Comparison of ENCODE assay signal across 2 cellular contexts in the genomic region with DNA sequence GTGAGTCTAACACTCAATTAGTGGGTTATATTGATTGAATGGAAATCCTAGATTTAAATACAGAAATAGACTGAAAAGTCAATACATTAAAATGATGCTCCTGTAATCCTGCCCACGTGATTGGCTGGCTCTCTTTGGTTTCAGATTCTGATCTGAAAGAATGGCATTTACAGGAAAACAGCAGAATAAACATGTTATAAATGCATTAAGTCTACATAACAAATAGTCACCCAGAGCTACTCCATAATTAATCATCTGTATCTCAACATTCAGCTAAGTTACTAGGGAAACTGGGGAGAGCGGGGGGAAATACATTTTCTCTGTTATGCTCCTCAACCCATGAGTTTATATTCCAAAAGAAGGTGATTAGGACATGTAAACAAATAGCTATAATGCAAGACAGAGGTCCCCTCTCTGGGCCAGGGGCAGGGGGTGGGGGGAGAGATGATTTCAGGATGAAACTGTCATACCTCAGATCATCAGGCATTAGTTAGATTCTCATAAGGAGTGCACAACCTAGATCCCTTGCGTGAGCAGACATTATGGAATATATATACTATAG.
TF ChIP-seq lines count a peak whose summit lies in the region.

No MANE protein-coding gene starts in this region.

TF ChIP-seq in GM23338, 12 proteins besides CTCF, POLR2A, EP300 and RAD21 (continued from another document):
- TF ChIP-seq, protein P1, sequence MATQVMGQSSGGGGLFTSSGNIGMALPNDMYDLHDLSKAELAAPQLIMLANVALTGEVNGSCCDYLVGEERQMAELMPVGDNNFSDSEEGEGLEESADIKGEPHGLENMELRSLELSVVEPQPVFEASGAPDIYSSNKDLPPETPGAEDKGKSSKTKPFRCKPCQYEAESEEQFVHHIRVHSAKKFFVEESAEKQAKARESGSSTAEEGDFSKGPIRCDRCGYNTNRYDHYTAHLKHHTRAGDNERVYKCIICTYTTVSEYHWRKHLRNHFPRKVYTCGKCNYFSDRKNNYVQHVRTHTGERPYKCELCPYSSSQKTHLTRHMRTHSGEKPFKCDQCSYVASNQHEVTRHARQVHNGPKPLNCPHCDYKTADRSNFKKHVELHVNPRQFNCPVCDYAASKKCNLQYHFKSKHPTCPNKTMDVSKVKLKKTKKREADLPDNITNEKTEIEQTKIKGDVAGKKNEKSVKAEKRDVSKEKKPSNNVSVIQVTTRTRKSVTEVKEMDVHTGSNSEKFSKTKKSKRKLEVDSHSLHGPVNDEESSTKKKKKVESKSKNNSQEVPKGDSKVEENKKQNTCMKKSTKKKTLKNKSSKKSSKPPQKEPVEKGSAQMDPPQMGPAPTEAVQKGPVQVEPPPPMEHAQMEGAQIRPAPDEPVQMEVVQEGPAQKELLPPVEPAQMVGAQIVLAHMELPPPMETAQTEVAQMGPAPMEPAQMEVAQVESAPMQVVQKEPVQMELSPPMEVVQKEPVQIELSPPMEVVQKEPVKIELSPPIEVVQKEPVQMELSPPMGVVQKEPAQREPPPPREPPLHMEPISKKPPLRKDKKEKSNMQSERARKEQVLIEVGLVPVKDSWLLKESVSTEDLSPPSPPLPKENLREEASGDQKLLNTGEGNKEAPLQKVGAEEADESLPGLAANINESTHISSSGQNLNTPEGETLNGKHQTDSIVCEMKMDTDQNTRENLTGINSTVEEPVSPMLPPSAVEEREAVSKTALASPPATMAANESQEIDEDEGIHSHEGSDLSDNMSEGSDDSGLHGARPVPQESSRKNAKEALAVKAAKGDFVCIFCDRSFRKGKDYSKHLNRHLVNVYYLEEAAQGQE (IDR thresholded peaks at IDR 0.05; ENCODE audit: unreplicated experiment), result no peak
- no peak for TF ChIP-seq ZNF114 (CRISPR knock-in tag; IDR thresholded peaks at IDR 0.05)
- TF ChIP-seq, protein P2, sequence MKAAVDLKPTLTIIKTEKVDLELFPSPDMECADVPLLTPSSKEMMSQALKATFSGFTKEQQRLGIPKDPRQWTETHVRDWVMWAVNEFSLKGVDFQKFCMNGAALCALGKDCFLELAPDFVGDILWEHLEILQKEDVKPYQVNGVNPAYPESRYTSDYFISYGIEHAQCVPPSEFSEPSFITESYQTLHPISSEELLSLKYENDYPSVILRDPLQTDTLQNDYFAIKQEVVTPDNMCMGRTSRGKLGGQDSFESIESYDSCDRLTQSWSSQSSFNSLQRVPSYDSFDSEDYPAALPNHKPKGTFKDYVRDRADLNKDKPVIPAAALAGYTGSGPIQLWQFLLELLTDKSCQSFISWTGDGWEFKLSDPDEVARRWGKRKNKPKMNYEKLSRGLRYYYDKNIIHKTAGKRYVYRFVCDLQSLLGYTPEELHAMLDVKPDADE (IDR thresholded peaks at IDR 0.05), result no peak
- TF ChIP-seq, protein P3, sequence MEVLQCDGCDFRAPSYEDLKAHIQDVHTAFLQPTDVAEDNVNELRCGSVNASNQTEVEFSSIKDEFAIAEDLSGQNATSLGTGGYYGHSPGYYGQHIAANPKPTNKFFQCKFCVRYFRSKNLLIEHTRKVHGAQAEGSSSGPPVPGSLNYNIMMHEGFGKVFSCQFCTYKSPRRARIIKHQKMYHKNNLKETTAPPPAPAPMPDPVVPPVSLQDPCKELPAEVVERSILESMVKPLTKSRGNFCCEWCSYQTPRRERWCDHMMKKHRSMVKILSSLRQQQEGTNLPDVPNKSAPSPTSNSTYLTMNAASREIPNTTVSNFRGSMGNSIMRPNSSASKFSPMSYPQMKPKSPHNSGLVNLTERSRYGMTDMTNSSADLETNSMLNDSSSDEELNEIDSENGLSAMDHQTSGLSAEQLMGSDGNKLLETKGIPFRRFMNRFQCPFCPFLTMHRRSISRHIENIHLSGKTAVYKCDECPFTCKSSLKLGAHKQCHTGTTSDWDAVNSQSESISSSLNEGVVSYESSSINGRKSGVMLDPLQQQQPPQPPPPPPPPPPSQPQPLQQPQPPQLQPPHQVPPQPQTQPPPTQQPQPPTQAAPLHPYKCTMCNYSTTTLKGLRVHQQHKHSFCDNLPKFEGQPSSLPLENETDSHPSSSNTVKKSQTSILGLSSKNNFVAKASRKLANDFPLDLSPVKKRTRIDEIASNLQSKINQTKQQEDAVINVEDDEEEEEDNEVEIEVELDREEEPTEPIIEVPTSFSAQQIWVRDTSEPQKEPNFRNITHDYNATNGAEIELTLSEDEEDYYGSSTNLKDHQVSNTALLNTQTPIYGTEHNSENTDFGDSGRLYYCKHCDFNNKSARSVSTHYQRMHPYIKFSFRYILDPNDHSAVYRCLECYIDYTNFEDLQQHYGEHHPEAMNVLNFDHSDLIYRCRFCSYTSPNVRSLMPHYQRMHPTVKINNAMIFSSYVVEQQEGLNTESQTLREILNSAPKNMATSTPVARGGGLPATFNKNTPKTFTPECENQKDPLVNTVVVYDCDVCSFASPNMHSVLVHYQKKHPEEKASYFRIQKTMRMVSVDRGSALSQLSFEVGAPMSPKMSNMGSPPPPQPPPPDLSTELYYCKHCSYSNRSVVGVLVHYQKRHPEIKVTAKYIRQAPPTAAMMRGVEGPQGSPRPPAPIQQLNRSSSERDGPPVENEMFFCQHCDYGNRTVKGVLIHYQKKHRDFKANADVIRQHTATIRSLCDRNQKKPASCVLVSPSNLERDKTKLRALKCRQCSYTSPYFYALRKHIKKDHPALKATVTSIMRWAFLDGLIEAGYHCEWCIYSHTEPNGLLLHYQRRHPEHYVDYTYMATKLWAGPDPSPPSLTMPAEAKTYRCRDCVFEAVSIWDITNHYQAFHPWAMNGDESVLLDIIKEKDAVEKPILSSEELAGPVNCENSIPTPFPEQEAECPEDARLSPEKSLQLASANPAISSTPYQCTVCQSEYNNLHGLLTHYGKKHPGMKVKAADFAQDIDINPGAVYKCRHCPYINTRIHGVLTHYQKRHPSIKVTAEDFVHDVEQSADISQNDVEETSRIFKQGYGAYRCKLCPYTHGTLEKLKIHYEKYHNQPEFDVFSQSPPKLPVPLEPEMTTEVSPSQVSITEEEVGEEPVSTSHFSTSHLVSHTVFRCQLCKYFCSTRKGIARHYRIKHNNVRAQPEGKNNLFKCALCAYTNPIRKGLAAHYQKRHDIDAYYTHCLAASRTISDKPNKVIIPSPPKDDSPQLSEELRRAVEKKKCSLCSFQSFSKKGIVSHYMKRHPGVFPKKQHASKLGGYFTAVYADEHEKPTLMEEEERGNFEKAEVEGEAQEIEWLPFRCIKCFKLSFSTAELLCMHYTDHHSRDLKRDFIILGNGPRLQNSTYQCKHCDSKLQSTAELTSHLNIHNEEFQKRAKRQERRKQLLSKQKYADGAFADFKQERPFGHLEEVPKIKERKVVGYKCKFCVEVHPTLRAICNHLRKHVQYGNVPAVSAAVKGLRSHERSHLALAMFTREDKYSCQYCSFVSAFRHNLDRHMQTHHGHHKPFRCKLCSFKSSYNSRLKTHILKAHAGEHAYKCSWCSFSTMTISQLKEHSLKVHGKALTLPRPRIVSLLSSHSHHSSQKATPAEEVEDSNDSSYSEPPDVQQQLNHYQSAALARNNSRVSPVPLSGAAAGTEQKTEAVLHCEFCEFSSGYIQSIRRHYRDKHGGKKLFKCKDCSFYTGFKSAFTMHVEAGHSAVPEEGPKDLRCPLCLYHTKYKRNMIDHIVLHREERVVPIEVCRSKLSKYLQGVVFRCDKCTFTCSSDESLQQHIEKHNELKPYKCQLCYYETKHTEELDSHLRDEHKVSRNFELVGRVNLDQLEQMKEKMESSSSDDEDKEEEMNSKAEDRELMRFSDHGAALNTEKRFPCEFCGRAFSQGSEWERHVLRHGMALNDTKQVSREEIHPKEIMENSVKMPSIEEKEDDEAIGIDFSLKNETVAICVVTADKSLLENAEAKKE (CRISPR knock-in tag; IDR thresholded peaks at IDR 0.05), result no peak
- no peak for TF ChIP-seq POLR2AphosphoS5 (IDR thresholded peaks at IDR 0.05; ENCODE audit: low read depth)
- TF ChIP-seq CREB1 (CRISPR knock-in tag; IDR thresholded peaks at IDR 0.05; ENCODE audit: low read depth), result no peak
- no peak for TF ChIP-seq EZH2phosphoT487 (IDR thresholded peaks at IDR 0.05; ENCODE audit: unreplicated experiment)
- no peak for TF ChIP-seq STAT1 (IDR thresholded peaks at IDR 0.05; ENCODE audit: unreplicated experiment)
- TF ChIP-seq EZH2 (IDR thresholded peaks at IDR 0.05; ENCODE audit: low read depth, unreplicated experiment), result no peak

TF ChIP-seq in SK-N-SH, 30 proteins besides CTCF, POLR2A, EP300 and RAD21 (continued from another document and continues in another):
- TF ChIP-seq SMC3 (IDR thresholded peaks at IDR 0.05; ENCODE audit: low read depth, low read length) (no peak), YY1 (IDR thresholded peaks at IDR 0.05; ENCODE audit: low read depth) (no peak), NRF1 (IDR thresholded peaks at IDR 0.05; ENCODE audit: low read depth, low read length) (no peak), MEF2A (IDR thresholded peaks at IDR 0.05; ENCODE audit: borderline replicate concordance, low read depth) (no peak), ELF1 (IDR thresholded peaks at IDR 0.05) (no peak), FOXM1 (IDR thresholded peaks at IDR 0.05; ENCODE audit: low read depth) (no peak), RCOR1 (IDR thresholded peaks at IDR 0.05; ENCODE audit: low read length) (peak; percentile 36; the same call in 1 of the 2 replicates), TCF12 (IDR thresholded peaks at IDR 0.05) (no peak), EZH2phosphoT487 (IDR thresholded peaks at IDR 0.05; ENCODE audit: borderline replicate concordance, low read depth) (no peak), TEAD4 (IDR thresholded peaks at IDR 0.05; ENCODE audit: borderline replicate concordance, insufficient read depth) (no peak), MXI1 (IDR thresholded peaks at IDR 0.05; ENCODE audit: low read depth, low read length) (peak; percentile 44; the same call in 1 of the 2 replicates), GABPA (IDR thresholded peaks at IDR 0.05; ENCODE audit: low read depth) (no peak), RFX5 (IDR thresholded peaks at IDR 0.05; ENCODE audit: low read length) (peak; percentile 17; the same call in 1 of the 2 replicates), SIN3A (IDR thresholded peaks at IDR 0.05; ENCODE audit: borderline replicate concordance, low read depth, low read length) (no peak), NFIC (IDR thresholded peaks at IDR 0.05; ENCODE audit: borderline replicate concordance) (no peak), JUND (IDR thresholded peaks at IDR 0.05) (no peak), TAF1 (IDR thresholded peaks at IDR 0.05; ENCODE audit: borderline replicate concordance, low read depth, low read length) (no peak), FOXJ3 (CRISPR knock-in tag; IDR thresholded peaks at IDR 0.05) (0 out of 2 replicates have a peak, but pooled peaks have one; percentile 41), GATA2 (CRISPR knock-in tag; IDR thresholded peaks at IDR 0.05) (peak; percentile 61; the same call in 1 of the 2 replicates)
- TF ChIP-seq, protein P4, sequence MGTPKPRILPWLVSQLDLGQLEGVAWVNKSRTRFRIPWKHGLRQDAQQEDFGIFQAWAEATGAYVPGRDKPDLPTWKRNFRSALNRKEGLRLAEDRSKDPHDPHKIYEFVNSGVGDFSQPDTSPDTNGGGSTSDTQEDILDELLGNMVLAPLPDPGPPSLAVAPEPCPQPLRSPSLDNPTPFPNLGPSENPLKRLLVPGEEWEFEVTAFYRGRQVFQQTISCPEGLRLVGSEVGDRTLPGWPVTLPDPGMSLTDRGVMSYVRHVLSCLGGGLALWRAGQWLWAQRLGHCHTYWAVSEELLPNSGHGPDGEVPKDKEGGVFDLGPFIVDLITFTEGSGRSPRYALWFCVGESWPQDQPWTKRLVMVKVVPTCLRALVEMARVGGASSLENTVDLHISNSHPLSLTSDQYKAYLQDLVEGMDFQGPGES (IDR thresholded peaks at IDR 0.05; ENCODE audit: low read depth, low read length), result no peak
- TF ChIP-seq, protein P5, sequence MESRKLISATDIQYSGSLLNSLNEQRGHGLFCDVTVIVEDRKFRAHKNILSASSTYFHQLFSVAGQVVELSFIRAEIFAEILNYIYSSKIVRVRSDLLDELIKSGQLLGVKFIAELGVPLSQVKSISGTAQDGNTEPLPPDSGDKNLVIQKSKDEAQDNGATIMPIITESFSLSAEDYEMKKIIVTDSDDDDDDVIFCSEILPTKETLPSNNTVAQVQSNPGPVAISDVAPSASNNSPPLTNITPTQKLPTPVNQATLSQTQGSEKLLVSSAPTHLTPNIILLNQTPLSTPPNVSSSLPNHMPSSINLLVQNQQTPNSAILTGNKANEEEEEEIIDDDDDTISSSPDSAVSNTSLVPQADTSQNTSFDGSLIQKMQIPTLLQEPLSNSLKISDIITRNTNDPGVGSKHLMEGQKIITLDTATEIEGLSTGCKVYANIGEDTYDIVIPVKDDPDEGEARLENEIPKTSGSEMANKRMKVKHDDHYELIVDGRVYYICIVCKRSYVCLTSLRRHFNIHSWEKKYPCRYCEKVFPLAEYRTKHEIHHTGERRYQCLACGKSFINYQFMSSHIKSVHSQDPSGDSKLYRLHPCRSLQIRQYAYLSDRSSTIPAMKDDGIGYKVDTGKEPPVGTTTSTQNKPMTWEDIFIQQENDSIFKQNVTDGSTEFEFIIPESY (IDR thresholded peaks at IDR 0.05; ENCODE audit: borderline replicate concordance, low read depth), result no peak
- TF ChIP-seq, protein P6, sequence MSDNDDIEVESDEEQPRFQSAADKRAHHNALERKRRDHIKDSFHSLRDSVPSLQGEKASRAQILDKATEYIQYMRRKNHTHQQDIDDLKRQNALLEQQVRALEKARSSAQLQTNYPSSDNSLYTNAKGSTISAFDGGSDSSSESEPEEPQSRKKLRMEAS (IDR thresholded peaks at IDR 0.05; ENCODE audit: low read depth), result no peak
- TF ChIP-seq, protein P7, sequence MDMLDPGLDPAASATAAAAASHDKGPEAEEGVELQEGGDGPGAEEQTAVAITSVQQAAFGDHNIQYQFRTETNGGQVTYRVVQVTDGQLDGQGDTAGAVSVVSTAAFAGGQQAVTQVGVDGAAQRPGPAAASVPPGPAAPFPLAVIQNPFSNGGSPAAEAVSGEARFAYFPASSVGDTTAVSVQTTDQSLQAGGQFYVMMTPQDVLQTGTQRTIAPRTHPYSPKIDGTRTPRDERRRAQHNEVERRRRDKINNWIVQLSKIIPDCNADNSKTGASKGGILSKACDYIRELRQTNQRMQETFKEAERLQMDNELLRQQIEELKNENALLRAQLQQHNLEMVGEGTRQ (IDR thresholded peaks at IDR 0.05; ENCODE audit: borderline replicate concordance, low read depth, low read length), result no peak
- TF ChIP-seq, protein P8, sequence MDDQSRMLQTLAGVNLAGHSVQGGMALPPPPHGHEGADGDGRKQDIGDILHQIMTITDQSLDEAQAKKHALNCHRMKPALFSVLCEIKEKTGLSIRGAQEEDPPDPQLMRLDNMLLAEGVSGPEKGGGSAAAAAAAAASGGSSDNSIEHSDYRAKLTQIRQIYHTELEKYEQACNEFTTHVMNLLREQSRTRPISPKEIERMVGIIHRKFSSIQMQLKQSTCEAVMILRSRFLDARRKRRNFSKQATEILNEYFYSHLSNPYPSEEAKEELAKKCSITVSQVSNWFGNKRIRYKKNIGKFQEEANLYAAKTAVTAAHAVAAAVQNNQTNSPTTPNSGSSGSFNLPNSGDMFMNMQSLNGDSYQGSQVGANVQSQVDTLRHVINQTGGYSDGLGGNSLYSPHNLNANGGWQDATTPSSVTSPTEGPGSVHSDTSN (IDR thresholded peaks at IDR 0.05), result no peak
